Comparison of ENCODE assay signal across 27 cellular contexts in genomic region chr6:5960456-5960855, GRCh38. TPM values are rescaled to one million over a fixed set of nuclear protein-coding genes. Genes with fewer than 3 reads are reported as not detected.
"Had no signal": no experiment of that assay in that cellular context is flagged by ENCODE, and none has a peak within 500 bp of the region (broad histone marks: within the 10 kb centered on the region; RNA-seq: fewer than 3 reads in every experiment).

No MANE protein-coding gene starts in this region.

- H3K27ac Mint-ChIP-seq: mesothelial cell of epicardium; naive B cell; natural killer cell treated with Interleukin-12 subunit alpha and Interleukin-12 subunit beta and Interleukin-15 and Interleukin-18, amount 100 ng/mL, for 72 hours; progenitor cell of endocrine pancreas had no signal

- H3K9me3 Mint-ChIP-seq: mesothelial cell of epicardium; natural killer cell treated with Interleukin-12 subunit alpha and Interleukin-12 subunit beta and Interleukin-15 and Interleukin-18, amount 100 ng/mL, for 72 hours; neural crest cell had no signal

- H3K4me3 Mint-ChIP-seq: mesothelial cell of epicardium; naive B cell; natural killer cell treated with Interleukin-12 subunit alpha and Interleukin-12 subunit beta and Interleukin-15 and Interleukin-18, amount 100 ng/mL, for 72 hours; neural crest cell had no signal

- H3K36me3 ChIP-seq: esophagus muscularis mucosa, heart right ventricle, left lung, right lobe of liver, stomach, thyroid gland had no signal

- H3K9me3 ChIP-seq: esophagus muscularis mucosa, left lung, mucosa of descending colon, right lobe of liver, stomach, thyroid gland had no signal

- H3K36me3 Mint-ChIP-seq: mesothelial cell of epicardium; naive B cell; natural killer cell treated with Interleukin-12 subunit alpha and Interleukin-12 subunit beta and Interleukin-15 and Interleukin-18, amount 100 ng/mL, for 72 hours had no signal

- DNase-seq: dermis blood vessel endothelial cell; effector memory CD4-positive, alpha-beta T cell; foreskin keratinocyte; glutamatergic neuron; heart right ventricle; hippocampal formation; left cardiac atrium; left lung; mesenchymal stem cell; mucosa of descending colon; naive B cell; right lobe of liver; small intestine; stimulated activated CD4-positive, alpha-beta T cell treated with anti-CD3 and anti-CD28 coated beads, Interleukin-15, amount 100 ng/mL, for 24 hours; stimulated activated CD4-positive, alpha-beta T cell treated with anti-CD3 and anti-CD28 coated beads, Interleukin-2, amount 100 ng/mL, for 48 hours; stimulated activated naive CD4-positive, alpha-beta T cell treated with Interleukin-2 at 50 U/mL for 16 hours; stomach; thyroid gland; trophoblast cell had no signal

- H3K4me1 Mint-ChIP-seq: mesothelial cell of epicardium, naive B cell had no signal

- ATAC-seq: foreskin keratinocyte, heart right ventricle, left cardiac atrium, left lung, mucosa of descending colon, right lobe of liver had no signal

- H3K27ac ChIP-seq: coronary artery, esophagus muscularis mucosa, foreskin keratinocyte, heart right ventricle, left lung, parathyroid adenoma, right lobe of liver, stomach, thyroid gland had no signal

RNA-seq across cellular contexts. Expression of gene NRN1, which starts 46.3 kb away (rescaled TPM):
- total RNA-seq: fibroblast of lung, foreskin keratinocyte, mesothelial cell of epicardium, progenitor cell of endocrine pancreas had no signal
